Comparison of ENCODE assay signal across 22 cellular contexts in the genomic region with DNA sequence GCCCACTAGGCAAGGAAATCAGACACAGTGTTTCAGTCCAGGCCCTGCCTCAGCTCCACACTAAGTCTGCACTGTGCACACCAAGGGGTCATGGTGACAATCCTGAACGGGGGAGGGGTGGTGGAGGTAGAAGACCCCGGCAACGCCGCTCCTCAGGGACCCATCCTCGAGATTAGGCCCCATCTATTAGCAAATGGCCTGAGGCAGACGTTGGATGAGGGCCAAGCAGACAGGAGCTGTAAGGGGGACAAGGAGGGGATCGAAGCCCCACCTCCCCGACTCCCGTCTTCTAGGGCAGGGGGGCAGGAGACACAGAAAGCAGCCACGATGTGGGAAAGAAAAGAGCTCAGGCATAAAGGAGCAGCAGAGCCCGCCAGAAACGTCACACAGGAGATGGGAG. TPM values are rescaled to one million over a fixed set of nuclear protein-coding genes. Genes with fewer than 3 reads are reported as not detected.
DNase-seq lines count a peak whose midpoint lies in the region; ATAC-seq and TF ChIP-seq lines count a peak whose summit lies in the region.
"Had no signal": no experiment of that assay in that cellular context is flagged by ENCODE, and none has a peak within 500 bp of the region (broad histone marks: within the 10 kb centered on the region; RNA-seq: fewer than 3 reads in every experiment).

No MANE protein-coding gene starts in this region.

- peaks cover 33% of the 10 kb centered on the region for H3K4me1 Mint-ChIP-seq in activated T-cell treated with anti-CD3 and anti-CD28 coated beads, Interleukin-2, amount 50 U/mL, for 24 hours (ENCODE audit: low read depth)
- H3K4me1 Mint-ChIP-seq in HFFc6 (ENCODE audit: low read depth) (no peaks in the 10 kb centered on the region; the same call in 1 of the 2 replicates), progenitor cell of endocrine pancreas (ENCODE audit: low read depth) (no peaks in the 10 kb centered on the region)
- peaks cover 24 to 26% of the 10 kb centered on the region in 2 donors for H3K4me1 Mint-ChIP-seq in effector memory CD8-positive, alpha-beta T cell (ENCODE audit: low read depth in 2 of 2)
- H3K4me1 Mint-ChIP-seq: activated naive CD4-positive, alpha-beta T cell treated with anti-CD3 and anti-CD28 coated beads, Interleukin-2, amount 10 ng/mL, durations not matched to agents 7 days and 5 days had no signal

- no peak for DNase-seq in activated T-cell treated with anti-CD3 and anti-CD28 coated beads, Interleukin-2, amount 50 U/mL, for 24 hours
- DNase-seq in activated T-cell treated with anti-CD3 and anti-CD28 coated beads for 4 hours: no peak
- no peak for DNase-seq in HFFc6
- DNase-seq in effector memory CD8-positive, alpha-beta T cell: no peak
- DNase-seq in progenitor cell of endocrine pancreas (ENCODE audit: low spot score, unreplicated experiment): no peak
- DNase-seq in NCI-H187 treated with DMSO at 0.1 percent for 48 hours (lab: John Stamatoyannopoulos, UW): no peak
- DNase-seq in NCI-H69 (lab: John Stamatoyannopoulos, UW): no peak
- DNase-seq in iPS-NIHi7 (ENCODE audit: extremely low spot score): no peak
- DNase-seq: activated CD4-positive, alpha-beta T cell treated with anti-CD3 and anti-CD28 coated beads, Interleukin-2, amount 50 U/mL, for 48 hours; activated naive CD4-positive, alpha-beta T cell treated with anti-CD3 and anti-CD28 coated beads, Interleukin-2, amount 10 ng/mL, durations not matched to agents 7 days and 5 days; activated T-cell treated with anti-CD3 and anti-CD28 coated beads, Interleukin-2, amount 50 U/mL, for 4 hours; BE2C; effector CD4-positive, alpha-beta T cell; GOT3; left ventricle myocardium inferior; MG63; NCI-H1417; NCI-H2171; NCI-H524 treated with DMSO at 0.1 percent for 48 hours; stimulated activated CD4-positive, alpha-beta T cell treated with anti-CD3 and anti-CD28 coated beads, Interleukin-2, amount 100 ng/mL, for 48 hours; stimulated activated naive CD4-positive, alpha-beta T cell treated with Interleukin-2 at 50 U/mL for 16 hours had no signal

- H3K36me3 Mint-ChIP-seq in activated T-cell treated with anti-CD3 and anti-CD28 coated beads, Interleukin-2, amount 50 U/mL, for 24 hours (ENCODE audit: low read depth): peaks cover 83% of the 10 kb centered on the region
- H3K36me3 Mint-ChIP-seq in HFFc6 (ENCODE audit: low read depth) (peaks cover 77% of the 10 kb centered on the region), progenitor cell of endocrine pancreas (ENCODE audit: insufficient read depth) (peaks cover 45% of the 10 kb centered on the region)
- peaks cover 81% of the 10 kb centered on the region for H3K36me3 Mint-ChIP-seq in effector memory CD8-positive, alpha-beta T cell (ENCODE audit: insufficient read depth)

- no peaks in the 10 kb centered on the region for H3K9me3 Mint-ChIP-seq in activated T-cell treated with anti-CD3 and anti-CD28 coated beads, Interleukin-2, amount 50 U/mL, for 24 hours
- H3K9me3 Mint-ChIP-seq in HFFc6: peaks cover 25% of the 10 kb centered on the region
- no peaks in the 10 kb centered on the region for H3K9me3 Mint-ChIP-seq in effector memory CD8-positive, alpha-beta T cell
- H3K9me3 Mint-ChIP-seq in progenitor cell of endocrine pancreas (ENCODE audit: low read depth): peaks cover 1% of the 10 kb centered on the region
- H3K9me3 Mint-ChIP-seq: activated naive CD4-positive, alpha-beta T cell treated with anti-CD3 and anti-CD28 coated beads, Interleukin-2, amount 10 ng/mL, durations not matched to agents 7 days and 5 days; activated T-cell treated with anti-CD3 and anti-CD28 coated beads, Interleukin-2, amount 50 U/mL, for 4 hours had no signal

- no peak for ATAC-seq in effector memory CD8-positive, alpha-beta T cell (replicated peaks)
- ATAC-seq: A549; activated T-cell treated with anti-CD3 and anti-CD28 coated beads, Interleukin-2, amount 50 U/mL, for 4 hours had no signal

- peak overlapping the region; percentile 65 for H3K27ac Mint-ChIP-seq in activated T-cell treated with anti-CD3 and anti-CD28 coated beads, Interleukin-2, amount 50 U/mL, for 24 hours
- H3K27ac Mint-ChIP-seq in HFFc6 (no peak overlapping the region), progenitor cell of endocrine pancreas (peak overlapping the region; percentile 54)
- peak overlapping the region; percentile 98 to 99 for H3K27ac Mint-ChIP-seq in effector memory CD8-positive, alpha-beta T cell
- H3K27ac Mint-ChIP-seq: activated naive CD4-positive, alpha-beta T cell treated with anti-CD3 and anti-CD28 coated beads, Interleukin-2, amount 10 ng/mL, durations not matched to agents 7 days and 5 days had no signal

- H3K4me3 Mint-ChIP-seq in activated T-cell treated with anti-CD3 and anti-CD28 coated beads, Interleukin-2, amount 50 U/mL, for 24 hours: no peak overlapping the region
- H3K4me3 Mint-ChIP-seq in HFFc6 (peak overlapping the region; percentile 1; the same call in 1 of the 2 replicates), progenitor cell of endocrine pancreas (ENCODE audit: low read depth) (no peak overlapping the region)
- no peak overlapping the region for H3K4me3 Mint-ChIP-seq in effector memory CD8-positive, alpha-beta T cell
- H3K4me3 Mint-ChIP-seq: activated naive CD4-positive, alpha-beta T cell treated with anti-CD3 and anti-CD28 coated beads, Interleukin-2, amount 10 ng/mL, durations not matched to agents 7 days and 5 days; activated T-cell treated with anti-CD3 and anti-CD28 coated beads, Interleukin-2, amount 50 U/mL, for 4 hours had no signal

- H3K27me3 Mint-ChIP-seq in activated T-cell treated with anti-CD3 and anti-CD28 coated beads, Interleukin-2, amount 50 U/mL, for 24 hours: no peaks in the 10 kb centered on the region
- H3K27me3 Mint-ChIP-seq in HFFc6 (ENCODE audit: insufficient read depth) (peaks cover 42% of the 10 kb centered on the region), progenitor cell of endocrine pancreas (no peaks in the 10 kb centered on the region)
- H3K27me3 Mint-ChIP-seq in effector memory CD8-positive, alpha-beta T cell: no peaks in the 10 kb centered on the region
- H3K27me3 Mint-ChIP-seq: activated naive CD4-positive, alpha-beta T cell treated with anti-CD3 and anti-CD28 coated beads, Interleukin-2, amount 10 ng/mL, durations not matched to agents 7 days and 5 days had no signal

- TF ChIP-seq CTCF in HFFc6 (IDR thresholded peaks at IDR 0.05): no peak
- no peak for TF ChIP-seq CTCF in progenitor cell of endocrine pancreas (IDR thresholded peaks at IDR 0.05; ENCODE audit: unreplicated experiment)

RNA-seq across cellular contexts. Expression of a gene that starts 17.9 kb away (rescaled TPM):
- total RNA-seq in HFFc6 (2021; fragmentation: NEBNext Ultra II Directional; extraction: Animal tissue kit (Norgen Biotek cat#: 25700)): 100 to 1,000 TPM; 116 to 128 (median 118) TPM
- 224 and 227 TPM in 2 replicates for total RNA-seq in progenitor cell of endocrine pancreas

RNA-seq across cellular contexts. Expression of a gene that starts 26.7 kb away (rescaled TPM):
- 100 to 1,000 TPM; 475 to 624 (median 523) TPM for total RNA-seq in HFFc6 (2021; fragmentation: NEBNext Ultra II Directional; extraction: Animal tissue kit (Norgen Biotek cat#: 25700))
- 5.4 and 5.9 TPM in 2 replicates for total RNA-seq in progenitor cell of endocrine pancreas

RNA-seq across cellular contexts. Expression of a gene that starts 42.9 kb away (rescaled TPM):
- total RNA-seq in HFFc6 (2021; fragmentation: NEBNext Ultra II Directional; extraction: Animal tissue kit (Norgen Biotek cat#: 25700)): 10 to 100 TPM; 12.8 to 15.6 (median 13.6) TPM
- total RNA-seq in progenitor cell of endocrine pancreas: 79.0 and 79.3 TPM in 2 replicates

Comparison
In these comparisons a context has a peak if more than half of its experiments do, and no peak if none do; other contexts are left out.
1. RNA of a gene that starts 26.7 kb away (total RNA-seq): 475 to 624 TPM in HFFc6; 5.4 to 5.9 TPM in progenitor cell of endocrine pancreas; every median in the first group is over 10 times any median in the second.